1 cellular context compared by ENCODE assay signal in genomic region chr4:40749717-40750460, GRCh38.
TF ChIP-seq lines count a peak whose summit lies in the region.

NSUN7 (plus strand) TSS chr4:40749955; CDS start chr4:40750694, 739 bp downstream.

TF ChIP-seq in WTC11, 78 proteins besides CTCF, POLR2A, EP300 and RAD21 (continued from another document and continues in another):
- TF ChIP-seq ZSCAN18 (CRISPR knock-in tag; IDR thresholded peaks at IDR 0.05), result no peak
- peak; percentile 83 for TF ChIP-seq FOXP4 (CRISPR knock-in tag; IDR thresholded peaks at IDR 0.05)
- TF ChIP-seq JAZF1 (CRISPR knock-in tag; IDR thresholded peaks at IDR 0.05), result no peak
- TF ChIP-seq ETV6 (CRISPR knock-in tag; IDR thresholded peaks at IDR 0.05), result peak; percentile 86
- no peak for TF ChIP-seq ATF2 (CRISPR knock-in tag; IDR thresholded peaks at IDR 0.05; ENCODE audit: borderline replicate concordance, low read depth)
- no peak for TF ChIP-seq SMAD3 (CRISPR knock-in tag; IDR thresholded peaks at IDR 0.05; ENCODE audit: borderline replicate concordance)
- no peak; the same call in none of the 2 replicates for TF ChIP-seq TEAD4 (CRISPR knock-in tag; IDR thresholded peaks at IDR 0.05)
- peak; percentile 57; the same call in 1 of the 2 replicates for TF ChIP-seq USF1 (CRISPR knock-in tag; IDR thresholded peaks at IDR 0.05)
- no peak for TF ChIP-seq ZNF423 (CRISPR knock-in tag; IDR thresholded peaks at IDR 0.05)
- peak; percentile 86; the same call in 1 of the 2 replicates for TF ChIP-seq KAT7 (CRISPR knock-in tag; IDR thresholded peaks at IDR 0.05; ENCODE audit: borderline replicate concordance)
- peak; percentile 55; the same call in 1 of the 2 replicates for TF ChIP-seq ATF6 (CRISPR knock-in tag; IDR thresholded peaks at IDR 0.05)
- 0 out of 2 replicates have a peak, but pooled peaks have one; percentile 72 for TF ChIP-seq NR3C1 (CRISPR knock-in tag; conservative IDR thresholded peaks at IDR 0.05; ENCODE audit: low read depth)
- no peak for TF ChIP-seq ATF3 (CRISPR knock-in tag; conservative IDR thresholded peaks at IDR 0.05)
- 0 out of 2 replicates have a peak, but pooled peaks have one; percentile 57 for TF ChIP-seq E2F4 (CRISPR knock-in tag; IDR thresholded peaks at IDR 0.05; ENCODE audit: borderline replicate concordance, low read depth)
- TF ChIP-seq MLX (CRISPR knock-in tag; IDR thresholded peaks at IDR 0.05), result no peak; the same call in none of the 2 replicates
- no peak for TF ChIP-seq FOXJ3 (CRISPR knock-in tag; IDR thresholded peaks at IDR 0.05; ENCODE audit: borderline replicate concordance)
- no peak for TF ChIP-seq ZBTB43 (CRISPR knock-in tag; IDR thresholded peaks at IDR 0.05)
- no peak for TF ChIP-seq ZNF671 (CRISPR knock-in tag; IDR thresholded peaks at IDR 0.05)
- no peak for TF ChIP-seq ZNF138 (CRISPR knock-in tag; conservative IDR thresholded peaks at IDR 0.05)
- TF ChIP-seq AR (CRISPR knock-in tag; IDR thresholded peaks at IDR 0.05), result no peak
- peak; percentile 83 for TF ChIP-seq ESRRA (CRISPR knock-in tag; IDR thresholded peaks at IDR 0.05; ENCODE audit: borderline replicate concordance)
- TF ChIP-seq E2F1 (CRISPR knock-in tag; IDR thresholded peaks at IDR 0.05), result peak; percentile 64
- 0 out of 2 replicates have a peak, but pooled peaks have one; percentile 55 for TF ChIP-seq NR1H2 (CRISPR knock-in tag; IDR thresholded peaks at IDR 0.05)
- TF ChIP-seq ZNF396 (CRISPR knock-in tag; IDR thresholded peaks at IDR 0.05; ENCODE audit: borderline replicate concordance), result no peak
- TF ChIP-seq AFF4 (CRISPR knock-in tag; IDR thresholded peaks at IDR 0.05; ENCODE audit: borderline replicate concordance), result peak; percentile 79; the same call in 1 of the 2 replicates
- TF ChIP-seq SMAD4 (CRISPR knock-in tag; IDR thresholded peaks at IDR 0.05), result 0 out of 2 replicates have a peak, but pooled peaks have one; percentile 17
- TF ChIP-seq ERG (CRISPR knock-in tag; IDR thresholded peaks at IDR 0.05), result no peak
- TF ChIP-seq ZNF219 (CRISPR knock-in tag; IDR thresholded peaks at IDR 0.05; ENCODE audit: borderline replicate concordance), result 0 out of 2 replicates have a peak, but pooled peaks have one; percentile 40
- peak; percentile 52; the same call in 1 of the 2 replicates for TF ChIP-seq NR2C2 (CRISPR knock-in tag; IDR thresholded peaks at IDR 0.05)
- 0 out of 2 replicates have a peak, but pooled peaks have one; percentile 38 for TF ChIP-seq ZNF317 (CRISPR knock-in tag; IDR thresholded peaks at IDR 0.05; ENCODE audit: borderline replicate concordance, low read depth)
- TF ChIP-seq JUN (CRISPR knock-in tag; IDR thresholded peaks at IDR 0.05), result peak; percentile 66; the same call in 1 of the 2 replicates
- no peak for TF ChIP-seq EMX1 (CRISPR knock-in tag; IDR thresholded peaks at IDR 0.05)
- TF ChIP-seq FOXK1 (CRISPR knock-in tag; IDR thresholded peaks at IDR 0.05), result peak; percentile 73
- TF ChIP-seq ZNF121 (CRISPR knock-in tag; IDR thresholded peaks at IDR 0.05), result 0 out of 2 replicates have a peak, but pooled peaks have one; percentile 18
- TF ChIP-seq TP53 (CRISPR knock-in tag; IDR thresholded peaks at IDR 0.05), result peak; percentile 92
